Comparison of ENCODE assay signal across 11 cellular contexts in the genomic region with DNA sequence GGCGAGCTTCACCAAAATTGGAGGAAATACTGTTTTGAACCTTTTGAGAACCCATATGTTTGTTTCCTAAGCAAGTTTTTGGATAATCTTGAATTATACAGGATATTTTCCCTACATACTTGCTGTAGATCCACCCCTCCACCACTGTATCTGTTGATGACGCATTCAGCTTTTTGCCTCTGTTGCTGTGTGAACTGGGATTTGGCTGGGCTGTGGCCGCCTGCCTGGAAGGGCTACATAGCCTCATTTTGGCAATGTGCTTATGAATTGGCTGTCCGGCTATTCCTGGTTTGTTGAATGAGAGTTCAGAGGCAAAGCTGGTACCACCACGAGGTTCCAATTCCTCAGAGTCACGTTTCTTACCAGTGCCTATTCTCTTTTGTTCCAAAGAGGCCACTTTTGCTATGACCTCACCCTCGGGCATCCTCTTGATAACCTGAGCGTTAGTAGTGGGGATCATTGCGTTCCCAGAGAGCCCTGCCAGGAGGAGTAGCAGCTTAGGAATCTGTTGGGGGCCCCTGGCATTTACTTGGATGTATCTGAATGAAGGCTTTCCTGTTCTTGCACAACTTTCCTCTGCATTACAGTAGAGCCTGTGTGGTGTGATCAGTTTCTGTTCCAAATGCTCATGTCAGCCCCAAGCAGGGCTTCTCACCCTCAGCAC. TPM values are rescaled to one million over a fixed set of nuclear protein-coding genes. Genes with fewer than 3 reads are reported as not detected.
DNase-seq lines count a peak whose midpoint lies in the region; ATAC-seq and TF ChIP-seq lines count a peak whose summit lies in the region.
"Had no signal": no experiment of that assay in that cellular context is flagged by ENCODE, and none has a peak within 500 bp of the region (broad histone marks: within the 10 kb centered on the region; RNA-seq: fewer than 3 reads in every experiment).

No MANE protein-coding gene starts in this region.

- H3K4me3 ChIP-seq in DND-41 (ENCODE audit: low read depth in 1 of 2, low read length in 2 of 2) (peak overlapping the region in 1 of 2 experiments; percentile 1; a peak in 1 of 4 replicates), NB4 (ENCODE audit: low read depth, low read length) (peak overlapping the region; percentile 2), Karpas-422 (ENCODE audit: low read length) (no peak overlapping the region)
- no peak overlapping the region for H3K4me3 ChIP-seq in effector memory CD4-positive, alpha-beta T cell (ENCODE audit: insufficient read depth, low read depth, low read length, poor library complexity, severe bottlenecking)
- H3K4me3 ChIP-seq: HAP-1 had no signal

- peaks cover 100% of the 10 kb centered on the region for H3K79me2 ChIP-seq in DND-41 (ENCODE audit: insufficient read depth, low read length)
- H3K79me2 ChIP-seq in Karpas-422 (ENCODE audit: low read length), result peaks cover 100% of the 10 kb centered on the region

- no peak for TF ChIP-seq POLR2A in NB4 (IDR thresholded peaks at IDR 0.05; ENCODE audit: extremely low read depth, insufficient read length)

- H4K20me1 ChIP-seq in DND-41 (ENCODE audit: insufficient read depth, low read length) (peaks cover 76% of the 10 kb centered on the region), Karpas-422 (ENCODE audit: insufficient read depth, low read depth, low read length) (peaks cover 13% of the 10 kb centered on the region; the same call in 1 of the 2 replicates)

- no peak overlapping the region; the same call in 1 of the 2 replicates for H3K27ac ChIP-seq in DND-41 (ENCODE audit: low read length)
- no peak overlapping the region for H3K27ac ChIP-seq in Karpas-422 (ENCODE audit: low read length)
- no peak overlapping the region for H3K27ac ChIP-seq in effector memory CD4-positive, alpha-beta T cell (ENCODE audit: insufficient read depth, low read length, poor library complexity, severe bottlenecking)
- H3K27ac ChIP-seq: VCaP had no signal

- peaks cover 46% of the 10 kb centered on the region for H3K4me1 Mint-ChIP-seq in nephron progenitor cell

- H3K9me3 ChIP-seq in DND-41 (ENCODE audit: insufficient read depth, low read length, severe bottlenecking), result no peaks in the 10 kb centered on the region
- H3K9me3 ChIP-seq in Karpas-422 (ENCODE audit: low read length), result no peaks in the 10 kb centered on the region
- H3K9me3 ChIP-seq in effector memory CD4-positive, alpha-beta T cell (ENCODE audit: control insufficient read depth, low read length), result no peaks in the 10 kb centered on the region
- H3K9me3 ChIP-seq: HAP-1 had no signal

- H3K4me3 Mint-ChIP-seq in nephron progenitor cell, result no peak overlapping the region

- no peaks in the 10 kb centered on the region for H3K9me2 ChIP-seq in Karpas-422 (replicated peaks; ENCODE audit: insufficient read depth, low read length)

- H2AFZ ChIP-seq in DND-41 (ENCODE audit: low read depth, low read length), result no peak overlapping the region
- H2AFZ ChIP-seq in Karpas-422 (ENCODE audit: low read length), result no peak overlapping the region

- peaks cover 85% of the 10 kb centered on the region for H3K36me3 ChIP-seq in DND-41 (ENCODE audit: insufficient read depth, low read length)
- peaks cover 17% of the 10 kb centered on the region; the same call in 1 of the 2 replicates for H3K36me3 ChIP-seq in Karpas-422 (ENCODE audit: insufficient read depth, low read length)
- H3K36me3 ChIP-seq in effector memory CD4-positive, alpha-beta T cell (ENCODE audit: control insufficient read depth, insufficient read depth, low read length), result no peaks in the 10 kb centered on the region

- H3K4me2 ChIP-seq in DND-41 (ENCODE audit: insufficient read depth, low read length) (peak overlapping the region; percentile 74), Karpas-422 (ENCODE audit: low read depth, low read length, poor library complexity, severe bottlenecking) (no peak overlapping the region)

- H3K27me3 Mint-ChIP-seq in nephron progenitor cell (ENCODE audit: low read depth, poor library complexity), result no peaks in the 10 kb centered on the region

- H3K27me3 ChIP-seq in DND-41 (ENCODE audit: insufficient read depth, low read length, poor library complexity) (no peaks in the 10 kb centered on the region), Karpas-422 (ENCODE audit: low read length) (no peaks in the 10 kb centered on the region)
- H3K27me3 ChIP-seq in effector memory CD4-positive, alpha-beta T cell (replicated peaks; ENCODE audit: control insufficient read depth, insufficient read depth, low read length, poor library complexity, severe bottlenecking), result no peaks in the 10 kb centered on the region

- H3K36me3 Mint-ChIP-seq in nephron progenitor cell (ENCODE audit: low read depth), result peaks cover 25% of the 10 kb centered on the region

- no peaks in the 10 kb centered on the region for H3K9me3 Mint-ChIP-seq in nephron progenitor cell

- ATAC-seq in DND-41 (ENCODE audit: insufficient read depth, low read depth) (no peak), GM19452 (IDR thresholded peaks at IDR 0.05; ENCODE audit: unreplicated experiment) (no peak)

- H3K27ac Mint-ChIP-seq in nephron progenitor cell, result peak overlapping the region; percentile 88

- peaks cover 58% of the 10 kb centered on the region for H3K4me1 ChIP-seq in DND-41 (ENCODE audit: insufficient read depth, low read length)
- H3K4me1 ChIP-seq in Karpas-422 (ENCODE audit: low read length), result peaks cover 29% of the 10 kb centered on the region
- H3K4me1 ChIP-seq in effector memory CD4-positive, alpha-beta T cell (ENCODE audit: control insufficient read depth, insufficient read depth, low read length, poor library complexity, severe bottlenecking), result peaks cover 3% of the 10 kb centered on the region

- H3K9ac ChIP-seq in DND-41 (ENCODE audit: low read depth, low read length), result no peak overlapping the region
- H3K9ac ChIP-seq in Karpas-422 (ENCODE audit: low read length), result no peak overlapping the region

- TF ChIP-seq CTCF in DND-41 (IDR thresholded peaks at IDR 0.05; ENCODE audit: borderline replicate concordance, extremely low read depth, low read length, poor library complexity, severe bottlenecking), result no peak
- TF ChIP-seq CTCF in NB4 (IDR thresholded peaks at IDR 0.05; ENCODE audit: low read depth, low read length), result no peak
- TF ChIP-seq CTCF in nephron progenitor cell (IDR thresholded peaks at IDR 0.05), result no peak

- DNase-seq in DND-41 (no peak), NB4 (ENCODE audit: low read depth) (peak; percentile 16), dermis blood vessel endothelial cell (peak; percentile 56), nephron progenitor cell (no peak), NCI-H526 (lab: John Stamatoyannopoulos, UW) (no peak), Karpas-422 (no peak)
- no peak for DNase-seq in effector memory CD4-positive, alpha-beta T cell
- DNase-seq: posterior cingulate gyrus had no signal

RNA-seq across cellular contexts. Expression of gene FAM83D, which starts 6.4 kb away (rescaled TPM):
- total RNA-seq in dermis blood vessel endothelial cell, result 23.5 and 67.6 TPM in 2 replicates
- 14.4 and 21.8 TPM in 2 replicates for total RNA-seq in Karpas-422 (2014; rRNA removed; shearing (Covaris generic); ENCODE audit: low replicate concordance)

RNA-seq across cellular contexts. Expression of gene DHX35, which starts 29.6 kb away (rescaled TPM):
- 12.9 and 13.3 TPM in 2 replicates for total RNA-seq in dermis blood vessel endothelial cell
- total RNA-seq in Karpas-422 (2014; rRNA removed; shearing (Covaris generic); ENCODE audit: low replicate concordance), result 14.5 and 19.0 TPM in 2 replicates

Comparison
In these comparisons a context has a peak if more than half of its experiments do, and no peak if none do; other contexts are left out.
1. DNase-seq: peak in NB4 (single experiment) and dermis blood vessel endothelial cell (single experiment); none in DND-41 (single experiment), nephron progenitor cell (single experiment), NCI-H526 (0 of 2), Karpas-422 (single experiment) and effector memory CD4-positive, alpha-beta T cell (0 of 3).